ENCODE assay signal across 25 cellular contexts in the genomic region with DNA sequence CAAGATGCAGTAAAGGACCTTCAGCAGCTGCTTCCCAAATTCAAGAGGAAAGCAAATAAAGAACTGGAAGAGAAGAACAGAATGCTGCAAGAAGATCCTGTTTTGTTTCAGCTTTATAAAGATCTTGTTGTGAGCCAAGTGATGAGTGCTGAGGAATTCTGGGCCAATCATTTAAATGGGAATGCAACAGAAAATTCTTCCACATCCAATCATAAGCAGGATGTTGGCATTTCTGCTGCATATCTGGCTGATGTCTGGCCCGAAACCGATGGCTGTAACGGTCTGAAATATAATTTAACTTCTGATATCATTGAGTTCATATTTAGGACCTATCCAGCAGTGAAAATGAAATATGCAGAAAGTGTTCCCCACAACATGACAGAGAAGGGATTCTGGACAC.
"Had no signal": no experiment of that assay in that cellular context is flagged by ENCODE, and none has a peak within 500 bp of the region (broad histone marks: within the 10 kb centered on the region; RNA-seq: fewer than 3 reads in every experiment).

No MANE protein-coding gene starts in this region.

- H3K4me1 Mint-ChIP-seq: activated CD4-positive, alpha-beta T cell treated with anti-CD3 and anti-CD28 coated beads, Interleukin-2, amount 10 ng/mL, durations not matched to agents 7 days and 5 days; activated naive CD8-positive, alpha-beta T cell treated with anti-CD3 and anti-CD28 coated beads, Interleukin-2, amount 50 U/mL, for 24 hours; central memory CD8-positive, alpha-beta T cell had no signal

- H3K27me3 Mint-ChIP-seq: activated CD4-positive, alpha-beta memory T cell treated with anti-CD3 and anti-CD28 coated beads for 36 hours; activated naive CD8-positive, alpha-beta T cell treated with anti-CD3 and anti-CD28 coated beads, Interleukin-2, amount 50 U/mL, for 24 hours; central memory CD8-positive, alpha-beta T cell had no signal

- H3K4me3 ChIP-seq: MG63 had no signal

- ATAC-seq: activated naive CD4-positive, alpha-beta T cell treated with anti-CD3 and anti-CD28 coated beads, Interleukin-2, amount 50 U/mL, for 72 hours; activated naive CD8-positive, alpha-beta T cell treated with anti-CD3 and anti-CD28 coated beads, Interleukin-2, amount 50 U/mL, for 24 hours; activated T-cell treated with anti-CD3 and anti-CD28 coated beads, Interleukin-2, amount 50 U/mL, for 4 hours had no signal

- H3K9me3 ChIP-seq: MG63 had no signal

- H3K27ac Mint-ChIP-seq: activated CD4-positive, alpha-beta memory T cell treated with anti-CD3 and anti-CD28 coated beads for 36 hours; activated CD4-positive, alpha-beta T cell treated with anti-CD3 and anti-CD28 coated beads, Interleukin-2, amount 10 ng/mL, durations not matched to agents 7 days and 5 days; activated naive CD4-positive, alpha-beta T cell treated with anti-CD3 and anti-CD28 coated beads, Interleukin-2, amount 50 U/mL, for 72 hours; activated naive CD8-positive, alpha-beta T cell treated with anti-CD3 and anti-CD28 coated beads, Interleukin-2, amount 50 U/mL, for 24 hours had no signal

- H3K27ac ChIP-seq: VCaP had no signal

- H3K36me3 ChIP-seq: MG63 had no signal

- H3K27me3 ChIP-seq: MG63 had no signal

- H3K36me3 Mint-ChIP-seq: activated CD4-positive, alpha-beta memory T cell treated with anti-CD3 and anti-CD28 coated beads for 36 hours; activated naive CD4-positive, alpha-beta T cell treated with anti-CD3 and anti-CD28 coated beads, Interleukin-2, amount 50 U/mL, for 72 hours; brain had no signal

- H3K4me3 Mint-ChIP-seq: activated CD4-positive, alpha-beta memory T cell treated with anti-CD3 and anti-CD28 coated beads for 36 hours; activated CD4-positive, alpha-beta T cell treated with anti-CD3 and anti-CD28 coated beads, Interleukin-2, amount 10 ng/mL, durations not matched to agents 7 days and 5 days; activated naive CD8-positive, alpha-beta T cell treated with anti-CD3 and anti-CD28 coated beads, Interleukin-2, amount 50 U/mL, for 24 hours; activated T-cell treated with anti-CD3 and anti-CD28 coated beads, Interleukin-2, amount 50 U/mL, for 4 hours; brain; central memory CD8-positive, alpha-beta T cell had no signal

- H3K9me3 Mint-ChIP-seq: activated CD4-positive, alpha-beta memory T cell treated with anti-CD3 and anti-CD28 coated beads for 36 hours; activated CD4-positive, alpha-beta T cell treated with anti-CD3 and anti-CD28 coated beads, Interleukin-2, amount 10 ng/mL, durations not matched to agents 7 days and 5 days; activated naive CD4-positive, alpha-beta T cell treated with anti-CD3 and anti-CD28 coated beads, Interleukin-2, amount 50 U/mL, for 72 hours; activated naive CD8-positive, alpha-beta T cell treated with anti-CD3 and anti-CD28 coated beads, Interleukin-2, amount 50 U/mL, for 24 hours; activated T-cell treated with anti-CD3 and anti-CD28 coated beads, Interleukin-2, amount 50 U/mL, for 4 hours; brain had no signal

- DNase-seq: activated CD4-positive, alpha-beta memory T cell treated with anti-CD3 and anti-CD28 coated beads for 36 hours; activated CD4-positive, alpha-beta T cell treated with anti-CD3 and anti-CD28 coated beads, Interleukin-2, amount 10 ng/mL, durations not matched to agents 7 days and 5 days; activated CD4-positive, CD25-positive, alpha-beta regulatory T cell; activated CD8-positive, alpha-beta memory T cell treated with anti-CD3 and anti-CD28 coated beads for 24 hours; activated effector memory CD4-positive, alpha-beta T cell treated with anti-CD3 and anti-CD28 coated beads, Interleukin-2, amount 50 U/mL, for 16 hours; activated naive CD4-positive, alpha-beta T cell treated with Interleukin-2 at 50 U/mL for 16 hours; activated naive CD8-positive, alpha-beta T cell treated with anti-CD3 and anti-CD28 coated beads, Interleukin-2, amount 50 U/mL, for 24 hours; activated T-cell treated with anti-CD3 and anti-CD28 coated beads, Interleukin-2, amount 50 U/mL, for 4 hours; amygdala; MG63; MV-4-11; NCI-H1092 treated with DMSO at 0.1 percent for 48 hours; NCI-H1417 treated with DMSO at 0.1 percent for 48 hours; NCI-H2029; NCI-H2107; NCI-H345; NCI-H510A; NCI-H526 treated with DMSO at 0.1 percent for 48 hours; NCI-H82; SIG-M5; T-helper 1 cell had no signal
